ENCODE assay signal across 8 cellular contexts in the genomic region with DNA sequence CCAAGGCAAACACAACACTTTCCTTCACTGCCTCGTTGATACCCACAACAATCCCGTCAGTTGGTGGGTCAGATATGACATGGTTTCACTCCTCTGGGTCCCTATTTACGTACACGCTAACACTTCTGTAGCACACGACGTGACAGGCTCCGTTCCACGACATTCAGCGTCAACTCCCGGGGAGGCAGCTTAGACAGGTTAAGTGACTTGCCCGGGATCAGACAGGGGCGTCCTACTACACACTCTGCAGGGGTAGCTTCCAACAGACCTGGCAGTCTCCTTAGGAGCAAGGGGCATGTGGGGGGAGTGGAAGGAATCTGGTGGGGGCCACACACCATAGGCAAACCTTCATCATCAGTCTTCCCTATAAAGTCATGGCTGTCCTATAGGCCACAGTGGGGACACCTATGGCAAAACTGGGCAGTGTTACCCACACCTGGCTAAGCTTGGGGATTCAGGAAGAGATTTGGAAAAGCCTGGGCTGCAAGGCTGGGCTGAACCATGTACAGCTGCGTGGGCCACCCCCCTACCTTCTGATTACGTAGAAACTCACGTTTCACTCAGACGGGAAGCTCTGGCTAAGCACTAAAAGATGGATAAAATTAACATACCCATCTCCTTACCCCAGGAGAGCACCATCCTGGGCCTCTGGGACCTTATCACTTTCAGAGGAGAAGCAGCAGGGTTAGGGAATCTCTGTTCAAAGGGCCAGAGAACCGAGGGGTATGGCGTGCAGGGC. TPM values are rescaled to one million over a fixed set of nuclear protein-coding genes. Genes with fewer than 3 reads are reported as not detected.
A peak's percentile ranks its signal among the peaks of the same experiment; 100 is the strongest.
DNase-seq lines count a peak whose midpoint lies in the region; ATAC-seq lines count a peak whose summit lies in the region.

No MANE protein-coding gene starts in this region.

- POLR2A ChIA-PET in activated CD4-positive, alpha-beta memory T cell treated with anti-CD3 and anti-CD28 coated beads, Interleukin-2, amount 10 ng/mL, durations not matched to agents 7 days and 5 days (lab: Charles Lee) = interaction anchor here (1.1 to 5.5 kb wide), 7 partner anchors 10 to 88 kb away, joined by 3 to 96 read pairs (median 23); a partner anchor contains a TSS

- H3K4me3 Mint-ChIP-seq in activated T-cell treated with anti-CD3 and anti-CD28 coated beads, Interleukin-2, amount 50 U/mL, for 4 hours = peak overlapping the region; percentile 88
- peak overlapping the region; percentile 68 for H3K4me3 Mint-ChIP-seq in activated CD4-positive, alpha-beta memory T cell treated with anti-CD3 and anti-CD28 coated beads, Interleukin-2, amount 10 ng/mL, durations not matched to agents 7 days and 5 days
- peak overlapping the region; percentile 84 to 98 for H3K4me3 Mint-ChIP-seq in stimulated activated naive CD8-positive, alpha-beta T cell treated with anti-CD3 and anti-CD28 coated beads, Interleukin-15, amount 100 ng/mL, for 72 hours

- ATAC-seq in activated T-cell treated with anti-CD3 and anti-CD28 coated beads, Interleukin-2, amount 50 U/mL, for 4 hours = no peak
- no peak for ATAC-seq in stimulated activated naive CD8-positive, alpha-beta T cell treated with anti-CD3 and anti-CD28 coated beads, Interleukin-15, amount 100 ng/mL, for 72 hours

- peak overlapping the region; percentile 70 for H3K4me3 ChIP-seq in iPS-15b (ENCODE audit: low read depth, low read length)

- CTCF ChIA-PET in activated CD4-positive, alpha-beta memory T cell treated with anti-CD3 and anti-CD28 coated beads, Interleukin-2, amount 10 ng/mL, durations not matched to agents 7 days and 5 days (lab: Charles Lee) = interaction anchor here (1.4 to 4.2 kb wide), 7 partner anchors 9 to 239 kb away, joined by 3 to 77 read pairs (median 35); a partner anchor contains a TSS

- H3K9me3 ChIP-seq in iPS-15b (ENCODE audit: control insufficient read depth, insufficient read depth, low read length) = no peaks in the 10 kb centered on the region

- no peak overlapping the region for H3K27ac Mint-ChIP-seq in activated CD4-positive, alpha-beta memory T cell treated with anti-CD3 and anti-CD28 coated beads, Interleukin-2, amount 10 ng/mL, durations not matched to agents 7 days and 5 days
- H3K27ac Mint-ChIP-seq in stimulated activated naive CD8-positive, alpha-beta T cell treated with anti-CD3 and anti-CD28 coated beads, Interleukin-15, amount 100 ng/mL, for 72 hours = peak overlapping the region; percentile 52 to 76

- no peaks in the 10 kb centered on the region for H3K9me3 Mint-ChIP-seq in activated T-cell treated with anti-CD3 and anti-CD28 coated beads, Interleukin-2, amount 50 U/mL, for 4 hours
- no peaks in the 10 kb centered on the region for H3K9me3 Mint-ChIP-seq in activated CD4-positive, alpha-beta memory T cell treated with anti-CD3 and anti-CD28 coated beads, Interleukin-2, amount 10 ng/mL, durations not matched to agents 7 days and 5 days
- no peaks in the 10 kb centered on the region for H3K9me3 Mint-ChIP-seq in stimulated activated naive CD8-positive, alpha-beta T cell treated with anti-CD3 and anti-CD28 coated beads, Interleukin-15, amount 100 ng/mL, for 72 hours

- peaks cover 6% of the 10 kb centered on the region for H3K36me3 Mint-ChIP-seq in activated T-cell treated with anti-CD3 and anti-CD28 coated beads, Interleukin-2, amount 50 U/mL, for 4 hours (ENCODE audit: insufficient read depth)
- H3K36me3 Mint-ChIP-seq in activated CD4-positive, alpha-beta memory T cell treated with anti-CD3 and anti-CD28 coated beads, Interleukin-2, amount 10 ng/mL, durations not matched to agents 7 days and 5 days (ENCODE audit: low read depth) = no peaks in the 10 kb centered on the region

- H3K36me3 ChIP-seq in iPS-15b (ENCODE audit: control insufficient read depth, insufficient read depth, low read length) = no peaks in the 10 kb centered on the region

- peaks cover 4% of the 10 kb centered on the region for H3K4me1 ChIP-seq in iPS-15b (ENCODE audit: control insufficient read depth, insufficient read depth, low read length)

- H3K9ac ChIP-seq in iPS-15b (ENCODE audit: low read depth, low read length) = no peak overlapping the region

- H3K27me3 ChIP-seq in iPS-15b (ENCODE audit: control insufficient read depth, insufficient read depth, low read length) = peaks cover 5% of the 10 kb centered on the region

- H3K27me3 Mint-ChIP-seq in activated T-cell treated with anti-CD3 and anti-CD28 coated beads, Interleukin-2, amount 50 U/mL, for 4 hours (ENCODE audit: low read depth) = no peaks in the 10 kb centered on the region
- H3K27me3 Mint-ChIP-seq in activated CD4-positive, alpha-beta memory T cell treated with anti-CD3 and anti-CD28 coated beads, Interleukin-2, amount 10 ng/mL, durations not matched to agents 7 days and 5 days = no peaks in the 10 kb centered on the region
- no peaks in the 10 kb centered on the region for H3K27me3 Mint-ChIP-seq in stimulated activated naive CD8-positive, alpha-beta T cell treated with anti-CD3 and anti-CD28 coated beads, Interleukin-15, amount 100 ng/mL, for 72 hours

- no peak for DNase-seq in activated T-cell treated with anti-CD3 and anti-CD28 coated beads, Interleukin-2, amount 50 U/mL, for 4 hours
- DNase-seq in activated T-cell treated with anti-CD3 and anti-CD28 coated beads, Interleukin-2, amount 50 U/mL, for 1 hour = no peak
- DNase-seq in activated CD4-positive, alpha-beta memory T cell treated with anti-CD3 and anti-CD28 coated beads, Interleukin-2, amount 10 ng/mL, durations not matched to agents 7 days and 5 days = no peak
- DNase-seq in stimulated activated naive CD8-positive, alpha-beta T cell treated with anti-CD3 and anti-CD28 coated beads, Interleukin-15, amount 100 ng/mL, for 72 hours = no peak
- DNase-seq in NCI-H524 treated with DMSO at 0.1 percent for 48 hours (lab: John Stamatoyannopoulos, UW) = no peak
- DNase-seq in stimulated activated CD4-positive, alpha-beta T cell treated with anti-CD3 and anti-CD28 coated beads, Interleukin-4, amount 100 ng/mL, for 24 hours = no peak
- no peak for DNase-seq in occipital lobe (lab: John Stamatoyannopoulos, UW)

- peaks cover 33% of the 10 kb centered on the region for H3K4me1 Mint-ChIP-seq in activated T-cell treated with anti-CD3 and anti-CD28 coated beads, Interleukin-2, amount 50 U/mL, for 4 hours (ENCODE audit: low read depth)
- H3K4me1 Mint-ChIP-seq in activated CD4-positive, alpha-beta memory T cell treated with anti-CD3 and anti-CD28 coated beads, Interleukin-2, amount 10 ng/mL, durations not matched to agents 7 days and 5 days = peaks cover 19% of the 10 kb centered on the region
- H3K4me1 Mint-ChIP-seq in stimulated activated naive CD8-positive, alpha-beta T cell treated with anti-CD3 and anti-CD28 coated beads, Interleukin-15, amount 100 ng/mL, for 72 hours = peaks cover 53% of the 10 kb centered on the region

RNA-seq across cellular contexts. Expression of a gene that starts 2.0 kb away (rescaled TPM):
- 10 to 100 TPM; 11.6 to 11.9 (median 11.8) TPM for total RNA-seq in activated T-cell treated with anti-CD3 and anti-CD28 coated beads, Interleukin-2, amount 50 U/mL, for 4 hours
- total RNA-seq in activated CD4-positive, alpha-beta memory T cell treated with anti-CD3 and anti-CD28 coated beads, Interleukin-2, amount 10 ng/mL, durations not matched to agents 7 days and 5 days = 1 to 10 TPM; 9.3 to 9.8 TPM
- 7.3 TPM for total RNA-seq in occipital lobe

RNA-seq across cellular contexts. Expression of a gene that starts 11.9 kb away (rescaled TPM):
- total RNA-seq in activated T-cell treated with anti-CD3 and anti-CD28 coated beads, Interleukin-2, amount 50 U/mL, for 4 hours = 10 to 100 TPM; 10.5 to 16.9 (median 11.1) TPM
- total RNA-seq in activated CD4-positive, alpha-beta memory T cell treated with anti-CD3 and anti-CD28 coated beads, Interleukin-2, amount 10 ng/mL, durations not matched to agents 7 days and 5 days = 1 to 10 TPM; 3.7 to 3.8 TPM
- total RNA-seq in occipital lobe = 5.5 TPM

RNA-seq across cellular contexts. Expression of a gene that starts 25.8 kb away (rescaled TPM):
- total RNA-seq in activated T-cell treated with anti-CD3 and anti-CD28 coated beads, Interleukin-2, amount 50 U/mL, for 4 hours = 100 to 1,000 TPM; 140 to 147 (median 142) TPM
- total RNA-seq in activated CD4-positive, alpha-beta memory T cell treated with anti-CD3 and anti-CD28 coated beads, Interleukin-2, amount 10 ng/mL, durations not matched to agents 7 days and 5 days = 10 to 100 TPM; 81.4 to 85.6 TPM
- total RNA-seq in occipital lobe = 182 TPM
